ENCODE assay signal across 22 cellular contexts in the genomic region with DNA sequence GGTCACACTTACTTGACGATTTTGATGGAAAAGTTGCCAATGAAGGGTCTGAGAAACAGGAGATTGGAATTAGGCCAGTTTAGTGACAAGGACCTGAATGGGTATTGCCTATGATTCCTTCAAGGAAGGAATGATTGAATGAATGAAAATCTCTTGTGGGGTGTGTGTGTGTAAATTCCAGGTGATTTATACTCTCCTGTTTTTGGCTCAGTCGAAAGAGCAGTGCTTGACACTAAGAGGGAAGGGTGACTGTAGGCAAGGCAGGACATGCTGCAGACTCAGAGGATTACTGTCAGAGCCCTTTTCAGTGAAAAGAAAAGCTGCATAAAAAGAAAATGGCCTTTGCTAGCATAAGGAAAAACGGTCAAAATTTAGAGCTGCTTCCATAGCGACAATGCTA. TPM values are rescaled to one million over a fixed set of nuclear protein-coding genes. Genes with fewer than 3 reads are reported as not detected.
DNase-seq lines count a peak whose midpoint lies in the region; ATAC-seq and TF ChIP-seq lines count a peak whose summit lies in the region.
"Had no signal": no experiment of that assay in that cellular context is flagged by ENCODE, and none has a peak within 500 bp of the region (broad histone marks: within the 10 kb centered on the region; RNA-seq: fewer than 3 reads in every experiment).

No MANE protein-coding gene starts in this region.

- ATAC-seq in RWPE2 (ENCODE audit: low read depth), result peak; percentile 55; the same call in 1 of the 3 replicates
- ATAC-seq in left lung, result peak; percentile 36
- ATAC-seq in GM19023 (IDR thresholded peaks at IDR 0.05; ENCODE audit: unreplicated experiment), result no peak
- ATAC-seq: HepG2, K562 had no signal

- H3K4me3 Mint-ChIP-seq in type B pancreatic cell, result peak overlapping the region; percentile 60
- H3K4me3 Mint-ChIP-seq: CD4-positive, CD25-positive, alpha-beta regulatory T cell had no signal

- in situ Hi-C loops in brain microvascular endothelial cell (cut with HindIII; ENCODE audit: low pct_ligation_motif_present, low sequenced_read_pairs), result no loop called here

- H3K36me3 Mint-ChIP-seq in type B pancreatic cell, result peaks cover 36% of the 10 kb centered on the region
- H3K36me3 Mint-ChIP-seq: CD4-positive, CD25-positive, alpha-beta regulatory T cell had no signal

- no peak for DNase-seq in RWPE2 (ENCODE audit: low spot score)
- no peak for DNase-seq in epithelial cell of prostate (ENCODE audit: low read depth, low spot score)
- DNase-seq in left lung, result no peak
- DNase-seq in type B pancreatic cell (ENCODE audit: extremely low spot score, unreplicated experiment), result no peak
- DNase-seq in NCI-H2227 treated with DMSO at 0.1 percent for 48 hours (lab: John Stamatoyannopoulos, UW), result no peak
- DNase-seq in brain microvascular endothelial cell, result no peak
- DNase-seq: CD4-positive, CD25-positive, alpha-beta regulatory T cell; DMS79; MM.1S; NCI-H1048; NCI-H1436; NCI-H1930; NCI-H345; NCI-H524; NCI-H774; SHP77 had no signal

- peaks cover 38% of the 10 kb centered on the region for H3K4me1 ChIP-seq in RWPE2 (ENCODE audit: insufficient read depth, poor library complexity, severe bottlenecking)
- peaks cover 0 to 27% of the 10 kb centered on the region in 2 donors for H3K4me1 ChIP-seq in left lung

- H3K27ac ChIP-seq in RWPE2 (ENCODE audit: poor library complexity, severe bottlenecking), result peak overlapping the region; percentile 53
- peak overlapping the region; percentile 82 for H3K27ac ChIP-seq in epithelial cell of prostate
- H3K27ac ChIP-seq in left lung, result no peak overlapping the region
- no peak overlapping the region for H3K27ac ChIP-seq in brain microvascular endothelial cell
- H3K27ac ChIP-seq: HL-60, SK-N-MC had no signal

- H3K27me3 ChIP-seq in RWPE2 (ENCODE audit: insufficient read depth, poor library complexity, severe bottlenecking) (no peaks in the 10 kb centered on the region), left lung (no peaks in the 10 kb centered on the region), brain microvascular endothelial cell (replicated peaks) (no peaks in the 10 kb centered on the region)

- H3K4me3 ChIP-seq in RWPE2 (ENCODE audit: severe bottlenecking) (no peak overlapping the region), left lung (no peak overlapping the region), brain microvascular endothelial cell (ENCODE audit: low read depth, low read length) (no peak overlapping the region)
- H3K4me3 ChIP-seq: HAP-1, K562, SK-N-MC had no signal

- H3K9me3 Mint-ChIP-seq in type B pancreatic cell, result no peaks in the 10 kb centered on the region
- H3K9me3 Mint-ChIP-seq: CD4-positive, CD25-positive, alpha-beta regulatory T cell had no signal

- TF ChIP-seq CTCF in RWPE2 (IDR thresholded peaks at IDR 0.05; ENCODE audit: poor library complexity, severe bottlenecking) (no peak), left lung (IDR thresholded peaks at IDR 0.05) (no peak), type B pancreatic cell (conservative IDR thresholded peaks at IDR 0.05) (no peak), brain microvascular endothelial cell (IDR thresholded peaks at IDR 0.05; ENCODE audit: low read depth, low read length, missing control alignments) (no peak)

- H3K36me3 ChIP-seq in RWPE2 (ENCODE audit: low read depth) (no peaks in the 10 kb centered on the region), left lung (no peaks in the 10 kb centered on the region), brain microvascular endothelial cell (replicated peaks) (no peaks in the 10 kb centered on the region)
- H3K36me3 ChIP-seq: HAP-1 had no signal

- no peaks in the 10 kb centered on the region for H3K27me3 Mint-ChIP-seq in type B pancreatic cell

- H3K9me3 ChIP-seq in RWPE2 (ENCODE audit: severe bottlenecking), result no peaks in the 10 kb centered on the region
- H3K9me3 ChIP-seq in left lung, result no peaks in the 10 kb centered on the region
- H3K9me3 ChIP-seq: HAP-1 had no signal

- H3K4me1 Mint-ChIP-seq in type B pancreatic cell (ENCODE audit: unreplicated experiment), result peaks cover 41% of the 10 kb centered on the region
- H3K4me1 Mint-ChIP-seq: CD4-positive, CD25-positive, alpha-beta regulatory T cell had no signal

- H3K27ac Mint-ChIP-seq in type B pancreatic cell, result peak overlapping the region; percentile 95
- H3K27ac Mint-ChIP-seq: CD4-positive, CD25-positive, alpha-beta regulatory T cell had no signal

- intact Hi-C loops in left lung (cut with DNase I), result no loop called here

RNA-seq across cellular contexts. Expression of gene C1orf21, which starts 30.1 kb away (rescaled TPM):
- 10 to 100 TPM; 52.5 to 75.3 TPM for total RNA-seq in left lung
- 44.6 and 53.7 TPM in 2 replicates for total RNA-seq in type B pancreatic cell (ENCODE audit: low replicate concordance)
- total RNA-seq: HepG2 had no signal

Comparison
In these comparisons a context has a peak if more than half of its experiments do, and no peak if none do; other contexts are left out.
1. H3K27ac ChIP-seq: peak in RWPE2 (single experiment) and epithelial cell of prostate (single experiment); none in left lung (0 of 2) and brain microvascular endothelial cell (single experiment).